ENCODE assay signal across 12 cellular contexts in the genomic region with DNA sequence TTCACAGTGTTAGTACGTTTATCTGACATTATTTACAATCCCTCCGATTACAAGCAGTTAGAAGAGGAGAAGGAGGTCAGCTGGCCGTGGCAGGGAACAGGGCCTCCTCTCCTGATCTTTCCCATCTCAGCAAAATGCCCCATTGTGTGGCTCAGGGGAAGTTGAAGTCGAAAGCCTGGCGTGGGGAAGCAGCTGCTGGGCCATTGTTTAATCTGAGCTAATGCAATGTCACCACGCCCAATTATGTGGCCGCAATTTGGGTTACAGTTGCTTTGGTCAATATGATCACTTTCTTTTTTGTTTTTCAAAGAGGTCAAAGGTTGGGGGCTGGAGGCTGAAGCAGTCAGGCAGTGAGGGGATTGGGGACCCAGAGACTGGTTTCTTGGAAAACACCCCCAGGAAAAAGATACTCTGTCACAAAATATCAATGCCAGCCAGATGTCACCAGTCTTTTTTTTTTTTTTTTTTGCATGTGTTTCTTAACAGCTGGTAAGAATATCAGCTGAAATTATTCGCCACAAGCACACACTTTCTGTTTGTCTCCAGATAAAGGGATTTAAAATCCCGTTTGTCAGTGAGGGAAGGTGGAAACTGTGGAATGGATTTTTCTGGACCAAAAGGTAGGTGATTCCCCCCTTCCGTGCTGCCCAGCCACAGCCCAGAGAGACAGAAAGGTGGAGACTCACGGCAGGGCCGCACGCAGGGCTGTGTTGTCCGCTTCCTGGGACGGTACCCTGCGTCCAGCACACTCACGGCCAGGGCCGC. TPM values are rescaled to one million over a fixed set of nuclear protein-coding genes. Genes with fewer than 3 reads are reported as not detected.
DNase-seq lines count a peak whose midpoint lies in the region; ATAC-seq and TF ChIP-seq lines count a peak whose summit lies in the region.
"Had no signal": no experiment of that assay in that cellular context is flagged by ENCODE, and none has a peak within 500 bp of the region (broad histone marks: within the 10 kb centered on the region; RNA-seq: fewer than 3 reads in every experiment).

No MANE protein-coding gene starts in this region.

- no peaks in the 10 kb centered on the region for H3K9me3 Mint-ChIP-seq in natural killer cell treated with Interleukin-12 subunit alpha and Interleukin-12 subunit beta and Interleukin-15 and Interleukin-18, amount 100 ng/mL, for 72 hours
- H3K9me3 Mint-ChIP-seq in natural killer cell = no peaks in the 10 kb centered on the region
- H3K9me3 Mint-ChIP-seq in endothelial cell (ENCODE audit: unreplicated experiment) = no peaks in the 10 kb centered on the region
- H3K9me3 Mint-ChIP-seq: IgD-negative memory B cell had no signal

- no peaks in the 10 kb centered on the region for H3K36me3 ChIP-seq in mucosa of rectum (ENCODE audit: control insufficient read depth in 2 of 2, insufficient read depth in 2 of 2, low read length in 2 of 2)

- peak; percentile 31 for DNase-seq in natural killer cell treated with Interleukin-12 subunit alpha and Interleukin-12 subunit beta and Interleukin-15 and Interleukin-18, amount 100 ng/mL, for 72 hours (ENCODE audit: low spot score)
- DNase-seq in natural killer cell (no peak), endothelial cell (ENCODE audit: low spot score) (no peak), NCI-H2107 treated with DMSO at 0.1 percent for 48 hours (lab: John Stamatoyannopoulos, UW; ENCODE audit: unreplicated experiment) (no peak), SIG-M5 treated with dmso at 0.1 percent for 504 hours (lab: John Stamatoyannopoulos, UW; ENCODE audit: unreplicated experiment) (no peak), NAMALWA (ENCODE audit: low spot score) (no peak)
- DNase-seq: activated CD4-positive, alpha-beta T cell treated with anti-CD3 and anti-CD28 coated beads for 36 hours; mesenchymal stem cell had no signal

- no peak overlapping the region for H3K27ac Mint-ChIP-seq in natural killer cell treated with Interleukin-12 subunit alpha and Interleukin-12 subunit beta and Interleukin-15 and Interleukin-18, amount 100 ng/mL, for 72 hours
- H3K27ac Mint-ChIP-seq in natural killer cell (no peak overlapping the region), endothelial cell (ENCODE audit: unreplicated experiment) (peak overlapping the region; percentile 85)
- H3K27ac Mint-ChIP-seq: activated CD4-positive, alpha-beta T cell treated with anti-CD3 and anti-CD28 coated beads for 36 hours; IgD-negative memory B cell had no signal

- peaks cover 17 to 32% of the 10 kb centered on the region in 2 donors for H3K4me1 ChIP-seq in mucosa of rectum (ENCODE audit: control insufficient read depth in 2 of 2, insufficient read depth in 2 of 2, low read length in 2 of 2)

- H3K9ac ChIP-seq in mucosa of rectum (ENCODE audit: low read depth in 1 of 2, low read length in 2 of 2) = peak overlapping the region in 1 of 2 donors; percentile 72

- intact Hi-C loops in natural killer cell (cut with micrococcal nuclease) = no loop called here

- peak overlapping the region; percentile 27 to 52 for H3K4me3 ChIP-seq in mucosa of rectum (ENCODE audit: low read length in 2 of 2)

- H3K27ac ChIP-seq in mucosa of rectum (ENCODE audit: low read depth in 2 of 2, low read length in 2 of 2) = peak overlapping the region; percentile 72 to 90

- H3K4me1 Mint-ChIP-seq in natural killer cell treated with Interleukin-12 subunit alpha and Interleukin-12 subunit beta and Interleukin-15 and Interleukin-18, amount 100 ng/mL, for 72 hours (ENCODE audit: low read depth in 2 of 2) = peaks cover under 1 to 3% of the 10 kb centered on the region in 2 donors
- H3K4me1 Mint-ChIP-seq in natural killer cell (peaks cover 4 to 10% of the 10 kb centered on the region in 2 donors), endothelial cell (ENCODE audit: unreplicated experiment) (peaks cover 23% of the 10 kb centered on the region)
- H3K4me1 Mint-ChIP-seq: IgD-negative memory B cell had no signal

- no peaks in the 10 kb centered on the region for H3K9me3 ChIP-seq in mucosa of rectum (ENCODE audit: control insufficient read depth in 2 of 2, low read length in 2 of 2)

- ATAC-seq in natural killer cell treated with Interleukin-12 subunit alpha and Interleukin-12 subunit beta and Interleukin-15 and Interleukin-18, amount 100 ng/mL, for 72 hours = no peak
- ATAC-seq in natural killer cell (no peak), GM19463 (IDR thresholded peaks at IDR 0.05; ENCODE audit: unreplicated experiment) (no peak)
- ATAC-seq: activated CD4-positive, alpha-beta T cell treated with anti-CD3 and anti-CD28 coated beads for 36 hours had no signal

- no peaks in the 10 kb centered on the region for H3K36me3 Mint-ChIP-seq in natural killer cell treated with Interleukin-12 subunit alpha and Interleukin-12 subunit beta and Interleukin-15 and Interleukin-18, amount 100 ng/mL, for 72 hours
- no peaks in the 10 kb centered on the region for H3K36me3 Mint-ChIP-seq in natural killer cell
- H3K36me3 Mint-ChIP-seq in endothelial cell (ENCODE audit: low read depth, unreplicated experiment) = no peaks in the 10 kb centered on the region
- H3K36me3 Mint-ChIP-seq: IgD-negative memory B cell had no signal

- peaks cover 49 to 57% of the 10 kb centered on the region in 2 donors for H3K27me3 Mint-ChIP-seq in natural killer cell treated with Interleukin-12 subunit alpha and Interleukin-12 subunit beta and Interleukin-15 and Interleukin-18, amount 100 ng/mL, for 72 hours
- H3K27me3 Mint-ChIP-seq in natural killer cell (ENCODE audit: low read depth in 2 of 2) (peaks cover 58 to 67% of the 10 kb centered on the region in 2 donors), endothelial cell (ENCODE audit: unreplicated experiment) (peaks cover 4% of the 10 kb centered on the region)

- H3K27me3 ChIP-seq in mucosa of rectum (ENCODE audit: control insufficient read depth in 2 of 2, insufficient read depth in 2 of 2, low read length in 2 of 2) = peaks cover 0 to 3% of the 10 kb centered on the region in 2 donors

- TF ChIP-seq CTCF in natural killer cell (IDR thresholded peaks at IDR 0.05) (no peak), endothelial cell (IDR thresholded peaks at IDR 0.05; ENCODE audit: unreplicated experiment) (no peak)

- H3K4me3 Mint-ChIP-seq in natural killer cell treated with Interleukin-12 subunit alpha and Interleukin-12 subunit beta and Interleukin-15 and Interleukin-18, amount 100 ng/mL, for 72 hours = no peak overlapping the region
- H3K4me3 Mint-ChIP-seq in natural killer cell (no peak overlapping the region), endothelial cell (ENCODE audit: unreplicated experiment) (no peak overlapping the region)
- H3K4me3 Mint-ChIP-seq: activated CD4-positive, alpha-beta T cell treated with anti-CD3 and anti-CD28 coated beads for 36 hours had no signal

RNA-seq across cellular contexts. Expression of a gene that starts 24.6 kb away (rescaled TPM):
- total RNA-seq in natural killer cell treated with Interleukin-12 subunit alpha and Interleukin-12 subunit beta and Interleukin-15 and Interleukin-18, amount 100 ng/mL, for 72 hours = under 1 TPM; 0.12 to 0.61 TPM
- 10 to 100 TPM in 1 of 3 donors, 1 to 10 TPM in 2; 4.3 to 16.9 (median 6.0) TPM for total RNA-seq in natural killer cell
- 59.5 TPM for total RNA-seq in endothelial cell (ENCODE audit: unreplicated experiment)
- total RNA-seq: OCI-LY7 had no signal

RNA-seq across cellular contexts. Expression of a gene that starts 40.3 kb away (rescaled TPM):
- 10 to 100 TPM; 19.9 to 28.0 TPM for total RNA-seq in natural killer cell treated with Interleukin-12 subunit alpha and Interleukin-12 subunit beta and Interleukin-15 and Interleukin-18, amount 100 ng/mL, for 72 hours
- 10 to 100 TPM; 37.8 to 55.6 (median 39.9) TPM for total RNA-seq in natural killer cell
- total RNA-seq in endothelial cell (ENCODE audit: unreplicated experiment) = 48.3 TPM
